24 cellular contexts compared by ENCODE assay signal in the genomic region with DNA sequence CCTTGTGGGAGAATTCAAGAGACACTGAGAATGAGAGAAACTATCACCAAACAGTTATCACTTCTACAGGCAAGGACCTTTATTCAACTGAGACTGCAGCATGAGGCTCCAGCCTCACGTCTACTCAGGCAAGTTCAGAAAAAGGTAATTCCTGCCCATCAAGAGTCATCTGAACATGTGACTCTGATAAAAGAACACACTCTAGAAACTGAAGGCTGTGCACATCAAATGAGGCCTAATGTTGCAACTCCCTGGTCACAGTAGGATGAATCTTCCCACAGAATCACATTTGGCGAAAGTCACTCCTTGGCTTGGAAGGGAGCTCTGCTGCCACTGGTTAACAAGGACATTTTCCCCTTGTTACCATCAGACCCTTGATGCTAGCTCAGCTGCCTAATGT.
A peak's percentile ranks its signal among the peaks of the same experiment; 100 is the strongest.
DNase-seq lines count a peak whose midpoint lies in the region; ATAC-seq, FAIRE-seq and TF ChIP-seq lines count a peak whose summit lies in the region.
"Had no signal": no experiment of that assay in that cellular context is flagged by ENCODE, and none has a peak within 500 bp of the region (broad histone marks: within the 10 kb centered on the region; RNA-seq: fewer than 3 reads in every experiment).

No MANE protein-coding gene starts in this region.

- H3K27me3 ChIP-seq in IMR-90 (ENCODE audit: control insufficient read depth, insufficient read depth, low read length): no peaks in the 10 kb centered on the region
- H3K27me3 ChIP-seq in bronchial epithelial cell (ENCODE audit: control insufficient read depth, insufficient read depth, low read length): no peaks in the 10 kb centered on the region
- H3K27me3 ChIP-seq in gastrocnemius medialis: no peaks in the 10 kb centered on the region
- H3K27me3 ChIP-seq: BLaER1, esophagus squamous epithelium, heart left ventricle had no signal

- no peak overlapping the region for H3K23ac ChIP-seq in IMR-90 (ENCODE audit: low read depth, low read length)

- H2BK15ac ChIP-seq in IMR-90 (ENCODE audit: low read depth, low read length): peak overlapping the region; percentile 8; the same call in 1 of the 3 replicates

- H4K5ac ChIP-seq in IMR-90 (ENCODE audit: low read depth, low read length): peak overlapping the region; percentile 12; the same call in 1 of the 2 replicates

- no peak for FAIRE-seq in bronchial epithelial cell (lab: Jason Lieb, UNC)
- FAIRE-seq: A204.1, astrocyte, G401.6 had no signal

- H2BK120ac ChIP-seq in IMR-90 (ENCODE audit: low read depth, low read length): peak overlapping the region; percentile 35; the same call in 1 of the 2 replicates

- H2AK9ac ChIP-seq in IMR-90 (replicated peaks; ENCODE audit: low read depth, low read length, poor library complexity): no peak overlapping the region

- no peak overlapping the region for H3K56ac ChIP-seq in IMR-90 (ENCODE audit: extremely low read depth, insufficient read depth, low read length)

- peaks cover 5% of the 10 kb centered on the region for H3K9me3 Mint-ChIP-seq in activated CD4-positive, alpha-beta T cell treated with anti-CD3 and anti-CD28 coated beads, Interleukin-2, amount 10 ng/mL, durations not matched to agents 24 days and 14 days
- peaks cover 0 to 2% (median 0%) of the 10 kb centered on the region in 9 donors for H3K9me3 Mint-ChIP-seq in naive thymus-derived CD8-positive, alpha-beta T cell
- H3K9me3 Mint-ChIP-seq: immature natural killer cell had no signal

- POLR2A ChIA-PET in IMR-90 (lab: Charles Lee; ENCODE audit: unreplicated experiment): no interaction called here
- POLR2A ChIA-PET in naive thymus-derived CD8-positive, alpha-beta T cell (lab: Charles Lee): interaction anchor here (0.5 to 1.1 kb wide), 2 partner anchors 10 to 41 kb away, joined by 3 to 4 read pairs; no protein-coding TSS in a partner anchor

- H2BK5ac ChIP-seq in IMR-90 (ENCODE audit: low read depth, low read length, poor library complexity, severe bottlenecking): peak overlapping the region; percentile 60

- no peak overlapping the region for H4K91ac ChIP-seq in IMR-90 (ENCODE audit: insufficient read depth, low read depth, low read length)

- H2BK20ac ChIP-seq in IMR-90 (ENCODE audit: low read depth, low read length): peak overlapping the region; percentile 51; the same call in 1 of the 2 replicates

- 0 out of 4 replicates have a peak overlapping the region, but pooled peaks of 1 of the 2 experiments have one; percentile 35 for H4K8ac ChIP-seq in IMR-90 (ENCODE audit: low read depth in 2 of 2, low read length in 2 of 2)

- H3K4me3 Mint-ChIP-seq in activated CD4-positive, alpha-beta T cell treated with anti-CD3 and anti-CD28 coated beads, Interleukin-2, amount 10 ng/mL, durations not matched to agents 24 days and 14 days: no peak overlapping the region
- peak overlapping the region in 1 of 10 donors; percentile 23 for H3K4me3 Mint-ChIP-seq in naive thymus-derived CD8-positive, alpha-beta T cell
- H3K4me3 Mint-ChIP-seq: immature natural killer cell had no signal

- H3K4ac ChIP-seq in IMR-90 (ENCODE audit: low read depth, low read length): peak overlapping the region; percentile 19; the same call in 1 of the 2 replicates

- BruUV-seq in IMR-90 (replicated peaks; lab: Mats Ljungman, UMichigan): no TSS peak

- H3K4me2 ChIP-seq in IMR-90 (ENCODE audit: low read depth, low read length): no peak overlapping the region
- H3K4me2 ChIP-seq: BLaER1 had no signal

- TF ChIP-seq CTCF in IMR-90 (conservative IDR thresholded peaks at IDR 0.05; ENCODE audit: low read depth, low read length) (no peak), bronchial epithelial cell (IDR thresholded peaks at IDR 0.05; ENCODE audit: insufficient read depth, low read length, severe bottlenecking) (no peak), gastrocnemius medialis (IDR thresholded peaks at IDR 0.05 in 4 of 5, conservative IDR thresholded peaks at IDR 0.05 in 1 of 5) (no peak)

- H3K4me1 ChIP-seq in IMR-90 (ENCODE audit: control insufficient read depth, insufficient read depth, low read length): peaks cover 2% of the 10 kb centered on the region; the same call in 1 of the 2 replicates
- H3K4me1 ChIP-seq in gastrocnemius medialis: peaks cover 0 to 13% of the 10 kb centered on the region in 2 donors
- H3K4me1 ChIP-seq: esophagus squamous epithelium had no signal

- H3K79me1 ChIP-seq in IMR-90 (ENCODE audit: low read depth in 1 of 2, low read length in 2 of 2): no peaks in the 10 kb centered on the region

- H3K4me3 ChIP-seq in IMR-90 (ENCODE audit: insufficient read depth, low read depth, low read length): no peak overlapping the region
- H3K4me3 ChIP-seq in bronchial epithelial cell (ENCODE audit: low read depth, low read length): no peak overlapping the region
- no peak overlapping the region for H3K4me3 ChIP-seq in gastrocnemius medialis
- H3K4me3 ChIP-seq: BLaER1, esophagus squamous epithelium, heart left ventricle, psoas muscle had no signal

- no peak overlapping the region for H3K27ac Mint-ChIP-seq in activated CD4-positive, alpha-beta T cell treated with anti-CD3 and anti-CD28 coated beads, Interleukin-2, amount 10 ng/mL, durations not matched to agents 24 days and 14 days
- peak overlapping the region in 9 of 10 donors; percentile 34 to 87 (median 64) for H3K27ac Mint-ChIP-seq in naive thymus-derived CD8-positive, alpha-beta T cell
- H3K27ac Mint-ChIP-seq: immature natural killer cell had no signal

- H3K14ac ChIP-seq in IMR-90 (replicated peaks; ENCODE audit: low read depth, low read length): peak overlapping the region; percentile 16; the same call in 1 of the 2 replicates

- peaks cover 70% of the 10 kb centered on the region for H3K36me3 Mint-ChIP-seq in activated CD4-positive, alpha-beta T cell treated with anti-CD3 and anti-CD28 coated beads, Interleukin-2, amount 10 ng/mL, durations not matched to agents 24 days and 14 days (ENCODE audit: low read depth)
- H3K36me3 Mint-ChIP-seq in naive thymus-derived CD8-positive, alpha-beta T cell: peaks cover 14 to 81% (median 52%) of the 10 kb centered on the region in 3 donors

- CTCF ChIA-PET in IMR-90 (lab: Yijun Ruan, JAX): no interaction called here

- TF ChIP-seq RAD21 in IMR-90 (IDR thresholded peaks at IDR 0.05; ENCODE audit: low read length): no peak

- peaks cover 29% of the 10 kb centered on the region for H3K36me3 ChIP-seq in IMR-90 (ENCODE audit: control insufficient read depth, insufficient read depth, low read length)
- peaks cover 2% of the 10 kb centered on the region for H3K36me3 ChIP-seq in bronchial epithelial cell (ENCODE audit: control insufficient read depth, insufficient read depth, low read length)
- H3K36me3 ChIP-seq in gastrocnemius medialis: peaks cover 0 to 59% of the 10 kb centered on the region in 2 donors

- in situ Hi-C loops in IMR-90 (cut with MboI; ENCODE audit: low sequenced_read_pairs) (no loop called here), gastrocnemius medialis (cut with MboI; ENCODE audit: low sequenced_read_pairs in 4 of 4) (no loop called here)

- ATAC-seq in IMR-90 (ENCODE audit: low read depth) (no peak), gastrocnemius medialis (no peak)
- ATAC-seq in naive thymus-derived CD8-positive, alpha-beta T cell: no peak
- ATAC-seq: heart left ventricle, psoas muscle, SK-N-SH treated with all-trans-retinoic acid at 6 μM for 48 hours had no signal

- no peak for TF ChIP-seq POLR2A in IMR-90 (IDR thresholded peaks at IDR 0.05; ENCODE audit: low read depth, low read length)
- no peak for TF ChIP-seq POLR2A in gastrocnemius medialis (IDR thresholded peaks at IDR 0.05)

- H3K27ac ChIP-seq in IMR-90 (ENCODE audit: insufficient read depth, low read length) (no peak overlapping the region), gastrocnemius medialis (no peak overlapping the region)
- H3K27ac ChIP-seq: BLaER1, esophagus squamous epithelium, heart left ventricle, psoas muscle, RWPE1 had no signal

- H4K20me1 ChIP-seq in IMR-90 (ENCODE audit: insufficient read depth, low read length): no peaks in the 10 kb centered on the region
- H4K20me1 ChIP-seq: BLaER1 had no signal

- peak; percentile 60 for DNase-seq in activated CD4-positive, alpha-beta T cell treated with anti-CD3 and anti-CD28 coated beads, Interleukin-2, amount 10 ng/mL, durations not matched to agents 24 days and 14 days
- no peak for DNase-seq in activated CD4-positive, alpha-beta T cell treated with anti-CD3 and anti-CD28 coated beads for 4 hours
- peak; percentile 10 for DNase-seq in IMR-90
- DNase-seq in bronchial epithelial cell (ENCODE audit: low read depth): peak; percentile 3
- DNase-seq in naive thymus-derived CD8-positive, alpha-beta T cell: no peak
- DNase-seq in gastrocnemius medialis: no peak
- DNase-seq in stimulated activated CD4-positive, alpha-beta T cell treated with anti-CD3 and anti-CD28 coated beads, Interleukin-1b, Interleukin-23, amount 100 ng/mL, for 48 hours: no peak
- DNase-seq in NCI-H2171 treated with DMSO at 0.1 percent for 48 hours (lab: John Stamatoyannopoulos, UW): no peak
- DNase-seq: activated CD4-positive, CD25-positive, alpha-beta regulatory T cell treated with anti-CD3 and anti-CD28 coated beads, Interleukin-2, amount 50 U/mL, for 72 hours; activated gamma-delta T cell treated with Interleukin-2 at 50 U/mL for 16 hours; effector memory CD4-positive, alpha-beta T cell; esophagus squamous epithelium; heart left ventricle; immature natural killer cell; NCI-H1436 treated with DMSO at 0.1 percent for 48 hours; NCI-H2171; NCI-H526 treated with DMSO at 0.1 percent for 48 hours; psoas muscle had no signal

- H3K9me1 ChIP-seq in IMR-90 (ENCODE audit: insufficient read depth, low read length): peaks cover 6% of the 10 kb centered on the region; the same call in 1 of the 2 replicates

- peak overlapping the region; percentile 35; the same call in 1 of the 2 replicates for H2AK5ac ChIP-seq in IMR-90 (ENCODE audit: low read depth, low read length)

- dilution Hi-C loops in IMR-90 (cut with HindIII; ENCODE audit: low sequenced_read_pairs, unreplicated experiment): no loop called here

- peak overlapping the region; percentile 80; the same call in 1 of the 2 replicates for H3K18ac ChIP-seq in IMR-90 (ENCODE audit: low read depth, low read length)

- no peak overlapping the region for H3K9ac ChIP-seq in IMR-90 (ENCODE audit: low read depth, low read length)
- H3K9ac ChIP-seq: BLaER1 had no signal

- intact Hi-C loops in activated CD4-positive, alpha-beta T cell treated with anti-CD3 and anti-CD28 coated beads, Interleukin-2, amount 10 ng/mL, durations not matched to agents 24 days and 14 days (cut with micrococcal nuclease): no loop called here
- intact Hi-C loops in IMR-90 (cut with micrococcal nuclease): no loop called here
- intact Hi-C loops in gastrocnemius medialis (cut with DNase I; ENCODE audit: low total_unique reads): no loop called here

- WGBS in IMR-90 (ENCODE audit: extremely low coverage in 2 of 2, insufficient read length in 1 of 2), 2 experiments: 76% methylated on average over 2 of the region's 2 CpGs; no CpG with 5 or more reads in 1 of the 2 experiments

- peaks cover 64% of the 10 kb centered on the region for H3K4me1 Mint-ChIP-seq in activated CD4-positive, alpha-beta T cell treated with anti-CD3 and anti-CD28 coated beads, Interleukin-2, amount 10 ng/mL, durations not matched to agents 24 days and 14 days
- peaks cover 14 to 50% (median 41%) of the 10 kb centered on the region in 4 donors for H3K4me1 Mint-ChIP-seq in naive thymus-derived CD8-positive, alpha-beta T cell

- no peak overlapping the region for H2AFZ ChIP-seq in IMR-90 (replicated peaks; ENCODE audit: low read length, poor library complexity)

- H3K9me3 ChIP-seq in IMR-90 (ENCODE audit: control insufficient read depth, insufficient read depth, low read length): no peaks in the 10 kb centered on the region; the same call in 1 of the 2 replicates
- no peaks in the 10 kb centered on the region for H3K9me3 ChIP-seq in gastrocnemius medialis
- H3K9me3 ChIP-seq: esophagus squamous epithelium, heart left ventricle, psoas muscle had no signal

- no peaks in the 10 kb centered on the region for H3K27me3 Mint-ChIP-seq in activated CD4-positive, alpha-beta T cell treated with anti-CD3 and anti-CD28 coated beads, Interleukin-2, amount 10 ng/mL, durations not matched to agents 24 days and 14 days
- H3K27me3 Mint-ChIP-seq in naive thymus-derived CD8-positive, alpha-beta T cell: no peaks in the 10 kb centered on the region

Comparison
In these comparisons a context has a peak if more than half of its experiments do, and no peak if none do; other contexts are left out.
1. DNase-seq: peak in activated CD4-positive, alpha-beta T cell treated with anti-CD3 and anti-CD28 coated beads, Interleukin-2, amount 10 ng/mL, durations not matched to agents 24 days and 14 days (single experiment), IMR-90 (single experiment) and bronchial epithelial cell (single experiment); none in activated CD4-positive, alpha-beta T cell treated with anti-CD3 and anti-CD28 coated beads for 4 hours (0 of 2), naive thymus-derived CD8-positive, alpha-beta T cell (0 of 10), gastrocnemius medialis (0 of 2), stimulated activated CD4-positive, alpha-beta T cell treated with anti-CD3 and anti-CD28 coated beads, Interleukin-1b, Interleukin-23, amount 100 ng/mL, for 48 hours (single experiment) and NCI-H2171 treated with DMSO at 0.1 percent for 48 hours (single experiment).